Comparison of ENCODE assay signal across 10 cellular contexts in the genomic region with DNA sequence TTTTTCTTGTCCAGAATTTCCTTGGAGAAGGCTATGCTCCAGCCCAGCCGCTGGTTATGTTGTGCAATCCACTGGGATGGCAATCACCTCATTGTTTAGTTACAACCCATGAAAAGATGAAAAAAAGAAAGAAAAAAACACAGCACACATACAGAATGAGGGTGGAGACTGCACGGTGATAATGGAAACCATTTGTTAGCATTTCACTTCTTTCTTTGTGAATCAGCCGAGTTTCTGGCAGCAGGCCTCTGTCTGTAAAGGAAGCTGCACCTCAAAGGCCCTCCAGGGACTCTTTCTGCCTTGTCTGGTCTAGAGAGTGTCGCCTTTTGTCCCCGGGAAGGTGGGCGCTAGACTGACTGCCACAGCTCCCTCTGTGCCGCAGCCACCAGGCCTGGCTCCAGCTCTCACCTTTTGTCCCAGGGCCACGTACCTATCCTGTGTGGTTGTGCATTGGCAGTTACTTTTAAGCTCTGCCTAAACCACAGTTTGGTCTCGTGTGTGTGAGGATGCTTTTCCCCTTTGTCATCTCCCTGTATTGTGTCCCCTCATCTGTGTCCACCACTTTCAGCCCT. TPM values are rescaled to one million over a fixed set of nuclear protein-coding genes. Genes with fewer than 3 reads are reported as not detected.
DNase-seq lines count a peak whose midpoint lies in the region; ATAC-seq and TF ChIP-seq lines count a peak whose summit lies in the region.
"Had no signal": no experiment of that assay in that cellular context is flagged by ENCODE, and none has a peak within 500 bp of the region (broad histone marks: within the 10 kb centered on the region; RNA-seq: fewer than 3 reads in every experiment).

No MANE protein-coding gene starts in this region.

- no peaks in the 10 kb centered on the region for H4K20me1 ChIP-seq in SK-N-SH (ENCODE audit: insufficient read depth)

- POLR2A ChIA-PET in SK-N-SH (lab: Yijun Ruan, JAX) (no interaction called here), GM10248 (lab: Yijun Ruan, JAX) (no interaction called here)
- POLR2A ChIA-PET in naive thymus-derived CD8-positive, alpha-beta T cell (lab: Charles Lee), result no interaction called here

- H3K9me2 ChIP-seq in SK-N-SH, result no peaks in the 10 kb centered on the region

- peaks cover 4 to 14% of the 10 kb centered on the region in 2 experiments for H3K36me3 ChIP-seq in SK-N-SH (replicated peaks in 1 of 2; ENCODE audit: control insufficient read depth in 1 of 2, insufficient read depth in 2 of 2, low read length in 1 of 2)
- no peaks in the 10 kb centered on the region for H3K36me3 ChIP-seq in WERI-Rb-1

- no peaks in the 10 kb centered on the region for H3K36me3 Mint-ChIP-seq in naive thymus-derived CD8-positive, alpha-beta T cell

- ATAC-seq in sciatic nerve, result peak; percentile 90
- ATAC-seq in naive thymus-derived CD8-positive, alpha-beta T cell, result no peak

- no peak overlapping the region for H3K4me3 Mint-ChIP-seq in naive thymus-derived CD8-positive, alpha-beta T cell
- H3K4me3 Mint-ChIP-seq: T-helper 1 cell treated with Interleukin-12 subunit alpha and Interleukin-12 subunit beta and Interleukin-4 antibody, amounts not matched to agents 30 μg/mL and 1 μg/mL, for 36 hours had no signal

- peaks cover 21 to 34% of the 10 kb centered on the region in 2 experiments for H3K4me1 ChIP-seq in SK-N-SH (ENCODE audit: control insufficient read depth in 1 of 2, insufficient read depth in 2 of 2, low read depth in 1 of 2, low read length in 1 of 2)

- peaks cover 0 to 10% (median 0%) of the 10 kb centered on the region in 9 donors for H3K9me3 Mint-ChIP-seq in naive thymus-derived CD8-positive, alpha-beta T cell
- H3K9me3 Mint-ChIP-seq: T-helper 1 cell treated with Interleukin-12 subunit alpha and Interleukin-12 subunit beta and Interleukin-4 antibody, amounts not matched to agents 30 μg/mL and 1 μg/mL, for 36 hours had no signal

- DNase-seq in GM04503 (ENCODE audit: low read depth) (peak; percentile 90), SK-N-SH (no peak), fibroblast of the aortic adventitia (ENCODE audit: low read depth) (peak; percentile 97), sciatic nerve (ENCODE audit: low spot score) (no peak), WERI-Rb-1 (no peak), GM10248 (ENCODE audit: extremely low spot score) (no peak)
- DNase-seq in naive thymus-derived CD8-positive, alpha-beta T cell, result no peak
- DNase-seq in activated CD8-positive, alpha-beta memory T cell treated with anti-CD3 and anti-CD28 coated beads for 24 hours, result no peak
- DNase-seq: NCI-H69 had no signal

- TF ChIP-seq EP300 in SK-N-SH (IDR thresholded peaks at IDR 0.05; ENCODE audit: borderline replicate concordance in 1 of 2, low read depth in 1 of 2, low read length in 1 of 2), result peak in 1 of 2 experiments; percentile 36; a peak in 1 of 4 replicates

- peak overlapping the region; percentile 89 to 93 for H3K27ac ChIP-seq in SK-N-SH (ENCODE audit: low read depth in 2 of 2, low read length in 1 of 2)
- H3K27ac ChIP-seq in WERI-Rb-1, result no peak overlapping the region

- TF ChIP-seq CTCF in SK-N-SH (IDR thresholded peaks at IDR 0.05) (no peak), fibroblast of the aortic adventitia (IDR thresholded peaks at IDR 0.05; ENCODE audit: insufficient read depth, low read length) (no peak), WERI-Rb-1 (IDR thresholded peaks at IDR 0.05; ENCODE audit: low read depth, low read length) (no peak), GM10248 (IDR thresholded peaks at IDR 0.05; ENCODE audit: control extremely low read depth, extremely low read depth, low read depth, missing control alignments) (no peak)

- H3K27me3 Mint-ChIP-seq in naive thymus-derived CD8-positive, alpha-beta T cell, result peaks cover 10 to 20% (median 12%) of the 10 kb centered on the region in 5 donors

- TF ChIP-seq RAD21 in SK-N-SH (IDR thresholded peaks at IDR 0.05; ENCODE audit: low read length), result no peak

- H3K27ac Mint-ChIP-seq in naive thymus-derived CD8-positive, alpha-beta T cell, result no peak overlapping the region
- H3K27ac Mint-ChIP-seq: T-helper 1 cell treated with Interleukin-12 subunit alpha and Interleukin-12 subunit beta and Interleukin-4 antibody, amounts not matched to agents 30 μg/mL and 1 μg/mL, for 36 hours had no signal

- intact Hi-C loops in sciatic nerve (cut with DNase I), result no loop called here

- no peak overlapping the region for H3K4me3 ChIP-seq in SK-N-SH (ENCODE audit: low read depth in 2 of 2, low read length in 1 of 2)
- no peak overlapping the region for H3K4me3 ChIP-seq in fibroblast of the aortic adventitia (ENCODE audit: low read depth, low read length)
- H3K4me3 ChIP-seq in WERI-Rb-1 (ENCODE audit: low read depth, low read length), result no peak overlapping the region

- peak overlapping the region; percentile 42 for H3K9ac ChIP-seq in SK-N-SH

- H3K27me3 ChIP-seq in SK-N-SH (ENCODE audit: insufficient read depth), result no peaks in the 10 kb centered on the region
- no peaks in the 10 kb centered on the region for H3K27me3 ChIP-seq in WERI-Rb-1 (ENCODE audit: insufficient read depth, low read depth, severe bottlenecking)

- WGBS in SK-N-SH (ENCODE audit: low lambda C conversion rate), result 19% methylated on average over 7 of the region's 9 CpGs

- H3K4me1 Mint-ChIP-seq in naive thymus-derived CD8-positive, alpha-beta T cell, result no peaks in the 10 kb centered on the region

- peak overlapping the region; percentile 42; the same call in 1 of the 2 replicates for H2AFZ ChIP-seq in SK-N-SH (ENCODE audit: low read depth)

- peaks cover 38% of the 10 kb centered on the region for H3F3A ChIP-seq in SK-N-SH (replicated peaks; ENCODE audit: insufficient read depth)

- H3K79me2 ChIP-seq in SK-N-SH (ENCODE audit: insufficient read depth), result peaks cover 69% of the 10 kb centered on the region

- CTCF ChIA-PET in SK-N-SH (lab: Yijun Ruan, JAX), result interaction anchor here (0.9 to 1.6 kb wide), 2 partner anchors 8 to 164 kb away, joined by 3 to 6 read pairs; no protein-coding TSS in a partner anchor
- CTCF ChIA-PET in GM10248 (lab: Yijun Ruan, JAX), result no interaction called here

- peak overlapping the region; percentile 54; the same call in 1 of the 2 replicates for H3K4me2 ChIP-seq in SK-N-SH

- no peaks in the 10 kb centered on the region for H3K9me3 ChIP-seq in SK-N-SH
- no peaks in the 10 kb centered on the region for H3K9me3 ChIP-seq in WERI-Rb-1 (ENCODE audit: severe bottlenecking)

TF ChIP-seq in SK-N-SH, 30 proteins besides CTCF, POLR2A, EP300 and RAD21:
- TF ChIP-seq SMC3 (IDR thresholded peaks at IDR 0.05; ENCODE audit: low read depth, low read length), result 0 out of 2 replicates have a peak, but pooled peaks have one; percentile 8
- TF ChIP-seq EZH2phosphoT487 (IDR thresholded peaks at IDR 0.05; ENCODE audit: borderline replicate concordance, low read depth), result no peak
- TF ChIP-seq RXRA (IDR thresholded peaks at IDR 0.05; ENCODE audit: borderline replicate concordance, low read depth), result no peak
- TF ChIP-seq NFIC (IDR thresholded peaks at IDR 0.05; ENCODE audit: borderline replicate concordance), result peak; percentile 57; the same call in 1 of the 2 replicates
- peak; percentile 84 for TF ChIP-seq TCF12 (IDR thresholded peaks at IDR 0.05)
- TF ChIP-seq JUND (IDR thresholded peaks at IDR 0.05), result peak; percentile 34; the same call in 1 of the 2 replicates
- no peak for TF ChIP-seq NRF1 (IDR thresholded peaks at IDR 0.05; ENCODE audit: low read depth, low read length)
- no peak for TF ChIP-seq RCOR1 (IDR thresholded peaks at IDR 0.05; ENCODE audit: low read length)
- TF ChIP-seq GATA2 (CRISPR knock-in tag; IDR thresholded peaks at IDR 0.05), result no peak
- peak; percentile 2; the same call in 1 of the 2 replicates for TF ChIP-seq FOSL2 (IDR thresholded peaks at IDR 0.05; ENCODE audit: borderline replicate concordance, low read depth)
- no peak for TF ChIP-seq FOXJ3 (CRISPR knock-in tag; IDR thresholded peaks at IDR 0.05)
- no peak for TF ChIP-seq FOXM1 (IDR thresholded peaks at IDR 0.05; ENCODE audit: low read depth)
- TF ChIP-seq, protein P1, sequence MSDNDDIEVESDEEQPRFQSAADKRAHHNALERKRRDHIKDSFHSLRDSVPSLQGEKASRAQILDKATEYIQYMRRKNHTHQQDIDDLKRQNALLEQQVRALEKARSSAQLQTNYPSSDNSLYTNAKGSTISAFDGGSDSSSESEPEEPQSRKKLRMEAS (IDR thresholded peaks at IDR 0.05; ENCODE audit: low read depth), result 0 out of 2 replicates have a peak, but pooled peaks have one; percentile 23
- TF ChIP-seq, protein P2, sequence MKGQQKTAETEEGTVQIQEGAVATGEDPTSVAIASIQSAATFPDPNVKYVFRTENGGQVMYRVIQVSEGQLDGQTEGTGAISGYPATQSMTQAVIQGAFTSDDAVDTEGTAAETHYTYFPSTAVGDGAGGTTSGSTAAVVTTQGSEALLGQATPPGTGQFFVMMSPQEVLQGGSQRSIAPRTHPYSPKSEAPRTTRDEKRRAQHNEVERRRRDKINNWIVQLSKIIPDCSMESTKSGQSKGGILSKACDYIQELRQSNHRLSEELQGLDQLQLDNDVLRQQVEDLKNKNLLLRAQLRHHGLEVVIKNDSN (IDR thresholded peaks at IDR 0.05; ENCODE audit: borderline replicate concordance, low read depth), result no peak
- TF ChIP-seq TAF1 (IDR thresholded peaks at IDR 0.05; ENCODE audit: borderline replicate concordance, low read depth, low read length), result no peak
- TF ChIP-seq SIN3A (IDR thresholded peaks at IDR 0.05; ENCODE audit: borderline replicate concordance, low read depth, low read length), result no peak
- no peak for TF ChIP-seq CHD2 (IDR thresholded peaks at IDR 0.05; ENCODE audit: low read length, partially characterized antibody)
- TF ChIP-seq, protein P3, sequence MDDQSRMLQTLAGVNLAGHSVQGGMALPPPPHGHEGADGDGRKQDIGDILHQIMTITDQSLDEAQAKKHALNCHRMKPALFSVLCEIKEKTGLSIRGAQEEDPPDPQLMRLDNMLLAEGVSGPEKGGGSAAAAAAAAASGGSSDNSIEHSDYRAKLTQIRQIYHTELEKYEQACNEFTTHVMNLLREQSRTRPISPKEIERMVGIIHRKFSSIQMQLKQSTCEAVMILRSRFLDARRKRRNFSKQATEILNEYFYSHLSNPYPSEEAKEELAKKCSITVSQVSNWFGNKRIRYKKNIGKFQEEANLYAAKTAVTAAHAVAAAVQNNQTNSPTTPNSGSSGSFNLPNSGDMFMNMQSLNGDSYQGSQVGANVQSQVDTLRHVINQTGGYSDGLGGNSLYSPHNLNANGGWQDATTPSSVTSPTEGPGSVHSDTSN (IDR thresholded peaks at IDR 0.05), result no peak; the same call in 1 of the 2 replicates

RNA-seq across cellular contexts. Expression of a gene that starts 35.6 kb away (rescaled TPM):
- polyA plus RNA-seq in SK-N-SH (2012; rRNA removed), result 53.7 and 75.8 TPM in 2 replicates
- 44.0 and 44.5 TPM in 2 replicates for polyA plus RNA-seq in SK-N-SH (2012; cell fraction: cytosol; rRNA removed)
- 46.9 and 53.1 TPM in 2 replicates for polyA plus RNA-seq in SK-N-SH (2012; cell fraction: nucleus; rRNA removed)
- total RNA-seq in fibroblast of the aortic adventitia (ENCODE audit: low replicate concordance), result 2.9 and 20.2 TPM in 2 replicates
- 5.6 TPM for total RNA-seq in sciatic nerve
- not detected for total RNA-seq in naive thymus-derived CD8-positive, alpha-beta T cell
- polyA plus RNA-seq in naive thymus-derived CD8-positive, alpha-beta T cell, result not detected

Comparison
In these comparisons a context has a peak if more than half of its experiments do, and no peak if none do; other contexts are left out.
1. DNase-seq: peak in GM04503 (single experiment) and fibroblast of the aortic adventitia (single experiment); none in SK-N-SH (single experiment), sciatic nerve (single experiment), naive thymus-derived CD8-positive, alpha-beta T cell (0 of 10), WERI-Rb-1 (single experiment), GM10248 (single experiment) and activated CD8-positive, alpha-beta memory T cell treated with anti-CD3 and anti-CD28 coated beads for 24 hours (single experiment).